8 cellular contexts compared by ENCODE assay signal in genomic region chr11:13970986-13971385, GRCh38. TPM values are rescaled to one million over a fixed set of nuclear protein-coding genes. Genes with fewer than 3 reads are reported as not detected.
DNase-seq lines count a peak whose midpoint lies in the region; ATAC-seq and TF ChIP-seq lines count a peak whose summit lies in the region.

No MANE protein-coding gene starts in this region.

- TF ChIP-seq CTCF in HFFc6 (IDR thresholded peaks at IDR 0.05): peak; percentile 55; the same call in 1 of the 2 replicates
- TF ChIP-seq CTCF in WERI-Rb-1 (IDR thresholded peaks at IDR 0.05; ENCODE audit: low read depth, low read length): peak; percentile 93
- TF ChIP-seq CTCF in lower leg skin (IDR thresholded peaks at IDR 0.05): no peak

- H3K27ac ChIP-seq in WERI-Rb-1: no peak overlapping the region

- peak; percentile 77 for ATAC-seq in left lobe of liver
- no peak for ATAC-seq in HG03520 (IDR thresholded peaks at IDR 0.05; ENCODE audit: unreplicated experiment)
- ATAC-seq in GM21717 (IDR thresholded peaks at IDR 0.05; ENCODE audit: unreplicated experiment): no peak

- H3K4me3 ChIP-seq in WERI-Rb-1 (ENCODE audit: low read depth, low read length): no peak overlapping the region
- H3K4me3 ChIP-seq in lower leg skin (ENCODE audit: low read depth, poor library complexity, severe bottlenecking): no peak overlapping the region

- WGBS in lower leg skin, 2 donors: 40 to 42% methylated on average over 2 of the region's 2 CpGs

- no peak for TF ChIP-seq POLR2A in lower leg skin (IDR thresholded peaks at IDR 0.05)

- no peaks in the 10 kb centered on the region for H3K9me3 ChIP-seq in WERI-Rb-1 (ENCODE audit: severe bottlenecking)

- peaks cover 23% of the 10 kb centered on the region for H3K27me3 Mint-ChIP-seq in HFFc6 (ENCODE audit: insufficient read depth)

- no peaks in the 10 kb centered on the region for H3K27me3 ChIP-seq in WERI-Rb-1 (ENCODE audit: insufficient read depth, low read depth, severe bottlenecking)

- no peaks in the 10 kb centered on the region for H3K36me3 ChIP-seq in WERI-Rb-1

- no peaks in the 10 kb centered on the region for H3K36me3 Mint-ChIP-seq in HFFc6 (ENCODE audit: low read depth)

- DNase-seq in DMS153 (lab: John Stamatoyannopoulos, UW) (peak; percentile 11), HFFc6 (peak; percentile 1), WERI-Rb-1 (peak; percentile 79), left lobe of liver (ENCODE audit: low spot score) (no peak), foreskin melanocyte (no peak), lower leg skin (ENCODE audit: low spot score in 2 of 2) (no peak)

- H3K4me3 Mint-ChIP-seq in HFFc6: no peak overlapping the region

- H3K9me3 Mint-ChIP-seq in HFFc6: no peaks in the 10 kb centered on the region

- H3K4me1 Mint-ChIP-seq in HFFc6 (ENCODE audit: low read depth): no peaks in the 10 kb centered on the region

- intact Hi-C loops in lower leg skin (cut with DNase I; ENCODE audit: low total_unique reads): no loop called here

- H3K27ac Mint-ChIP-seq in HFFc6: no peak overlapping the region

RNA-seq across cellular contexts. Expression of gene SPON1, which starts 8.5 kb away (rescaled TPM):
- total RNA-seq in HFFc6 (2021; fragmentation: NEBNext Ultra II Directional; extraction: Animal tissue kit (Norgen Biotek cat#: 25700)): not detected
- 0.68 TPM for total RNA-seq in left lobe of liver
- total RNA-seq in lower leg skin: 10 to 100 TPM in 1 of 4 donors, 1 to 10 TPM in 3; 3.8 to 12.3 (median 5.1) TPM

Comparison
In these comparisons a context has a peak if more than half of its experiments do, and no peak if none do; other contexts are left out.
1. DNase-seq: peak in DMS153 (single experiment), HFFc6 (single experiment) and WERI-Rb-1 (single experiment); none in left lobe of liver (single experiment), foreskin melanocyte (single experiment) and lower leg skin (0 of 2).
2. CTCF ChIP-seq: peak in HFFc6 (single experiment) and WERI-Rb-1 (single experiment); none in lower leg skin (0 of 3).